In genomic region chr6:39902786-39903465, GRCh38 we compare ENCODE assay signal across 25 cellular contexts. TPM values are rescaled to one million over a fixed set of nuclear protein-coding genes. Genes with fewer than 3 reads are reported as not detected.
DNase-seq lines count a peak whose midpoint lies in the region; TF ChIP-seq lines count a peak whose summit lies in the region.
"Had no signal": no experiment of that assay in that cellular context is flagged by ENCODE, and none has a peak within 500 bp of the region (broad histone marks: within the 10 kb centered on the region; RNA-seq: fewer than 3 reads in every experiment).

No MANE protein-coding gene starts in this region.

- no peak for DNase-seq in AG09309 (ENCODE audit: low read depth)
- no peak for DNase-seq in chondrocyte (ENCODE audit: low spot score)
- DNase-seq in posterior vena cava (ENCODE audit: low spot score): peak; percentile 44
- DNase-seq in MCF 10A (ENCODE audit: unreplicated experiment): no peak
- no peak for DNase-seq in coronary artery (ENCODE audit: low spot score)
- DNase-seq in NCI-H748 (lab: John Stamatoyannopoulos, UW; ENCODE audit: unreplicated experiment): no peak
- no peak for DNase-seq in activated CD4-positive, alpha-beta T cell treated with anti-CD3 and anti-CD28 coated beads, Interleukin-2, amount 10 ng/mL, durations not matched to agents 24 days and 14 days
- DNase-seq: activated CD8-positive, alpha-beta T cell treated with anti-CD3 and anti-CD28 coated beads for 36 hours; activated naive CD8-positive, alpha-beta T cell treated with anti-CD3 and anti-CD28 coated beads for 36 hours; Calu3; caudate nucleus; DND-41; H9; kidney glomerular epithelial cell; NCI-H1436; NCI-H2081 treated with DMSO at 0.1 percent for 48 hours; NCI-H446; nephron progenitor cell; SJCRH30; stimulated activated CD4-positive, alpha-beta T cell treated with anti-CD3 and anti-CD28 coated beads, Interleukin-4, amount 100 ng/mL, for 1 hour had no signal

- BruUV-seq in MCF 10A (replicated peaks; lab: Mats Ljungman, UMichigan): no TSS peak

- H3K4me3 Mint-ChIP-seq in chondrocyte (ENCODE audit: unreplicated experiment): no peak overlapping the region
- H3K4me3 Mint-ChIP-seq in MCF 10A (ENCODE audit: unreplicated experiment): no peak overlapping the region
- no peak overlapping the region for H3K4me3 Mint-ChIP-seq in activated CD4-positive, alpha-beta T cell treated with anti-CD3 and anti-CD28 coated beads, Interleukin-2, amount 10 ng/mL, durations not matched to agents 24 days and 14 days
- H3K4me3 Mint-ChIP-seq: activated CD8-positive, alpha-beta T cell treated with anti-CD3 and anti-CD28 coated beads for 36 hours; activated naive CD8-positive, alpha-beta T cell treated with anti-CD3 and anti-CD28 coated beads for 36 hours; H9; nephron progenitor cell; type B pancreatic cell had no signal

- H3K4me1 Mint-ChIP-seq in chondrocyte (ENCODE audit: low read depth) (peaks cover 4% of the 10 kb centered on the region), MCF 10A (ENCODE audit: insufficient read depth, unreplicated experiment) (no peaks in the 10 kb centered on the region)
- H3K4me1 Mint-ChIP-seq in activated CD4-positive, alpha-beta T cell treated with anti-CD3 and anti-CD28 coated beads, Interleukin-2, amount 10 ng/mL, durations not matched to agents 24 days and 14 days: no peaks in the 10 kb centered on the region
- H3K4me1 Mint-ChIP-seq: activated naive CD8-positive, alpha-beta T cell treated with anti-CD3 and anti-CD28 coated beads for 36 hours had no signal

- TF ChIP-seq RAD21 in Ishikawa (IDR thresholded peaks at IDR 0.05; ENCODE audit: low read depth): peak; percentile 26; the same call in 1 of the 2 replicates

- no peaks in the 10 kb centered on the region for H3K9me3 Mint-ChIP-seq in chondrocyte (ENCODE audit: low read depth)
- H3K9me3 Mint-ChIP-seq in MCF 10A (ENCODE audit: unreplicated experiment): no peaks in the 10 kb centered on the region
- no peaks in the 10 kb centered on the region for H3K9me3 Mint-ChIP-seq in activated CD4-positive, alpha-beta T cell treated with anti-CD3 and anti-CD28 coated beads, Interleukin-2, amount 10 ng/mL, durations not matched to agents 24 days and 14 days
- H3K9me3 Mint-ChIP-seq: activated CD8-positive, alpha-beta T cell treated with anti-CD3 and anti-CD28 coated beads for 36 hours; activated naive CD8-positive, alpha-beta T cell treated with anti-CD3 and anti-CD28 coated beads for 36 hours; activated T-helper 2 cell treated with anti-CD3 and anti-CD28 coated beads, Interferon-gamma antibody, Interleukin-2, Interleukin-4, amounts not matched to agents 10 μg/mL and 5 μg/mL and 100 μg/mL, durations not matched to agents 14 hours and 24 hours and 36 hours; H9; nephron progenitor cell; type B pancreatic cell had no signal

- POLR2A ChIA-PET in MCF 10A (lab: Yijun Ruan, JAX): no interaction called here

- H3K4me3 ChIP-seq in AG09309 (ENCODE audit: control insufficient read depth, low read depth, low read length) (no peak overlapping the region), coronary artery (no peak overlapping the region)
- H3K4me3 ChIP-seq: SJCRH30 had no signal

- H3K27ac ChIP-seq in coronary artery: no peak overlapping the region
- H3K27ac ChIP-seq: C4-2B, KMS-11, SJCRH30 had no signal

- intact Hi-C loops in posterior vena cava (cut with DNase I) (no loop called here), MCF 10A (cut with micrococcal nuclease) (loop anchor here (10.0 kb wide), 1 partner anchor 698 kb away; no protein-coding TSS in a partner anchor)
- intact Hi-C loops in activated CD4-positive, alpha-beta T cell treated with anti-CD3 and anti-CD28 coated beads, Interleukin-2, amount 10 ng/mL, durations not matched to agents 24 days and 14 days (cut with micrococcal nuclease): no loop called here

- CTCF ChIA-PET in MCF 10A (lab: Yijun Ruan, JAX): interaction anchor here (0.5 to 1.8 kb wide), 3 partner anchors 11 to 1417 kb away, joined by 3 to 5 read pairs (median 3); no protein-coding TSS in a partner anchor

- TF ChIP-seq CTCF in AG09309 (IDR thresholded peaks at IDR 0.05; ENCODE audit: control insufficient read depth, insufficient read depth, low read depth, low read length, missing control alignments): peak; percentile 8
- peak; percentile 37 for TF ChIP-seq CTCF in chondrocyte (IDR thresholded peaks at IDR 0.05)
- TF ChIP-seq CTCF in MCF 10A (IDR thresholded peaks at IDR 0.05; ENCODE audit: unreplicated experiment): no peak
- TF ChIP-seq CTCF in coronary artery (IDR thresholded peaks at IDR 0.05): no peak

- TF ChIP-seq EP300 in Ishikawa (IDR thresholded peaks at IDR 0.05; ENCODE audit: borderline replicate concordance): no peak

- H3K27me3 Mint-ChIP-seq in chondrocyte (ENCODE audit: low read depth) (no peaks in the 10 kb centered on the region), MCF 10A (ENCODE audit: insufficient read depth, unreplicated experiment) (no peaks in the 10 kb centered on the region)
- H3K27me3 Mint-ChIP-seq in activated CD4-positive, alpha-beta T cell treated with anti-CD3 and anti-CD28 coated beads, Interleukin-2, amount 10 ng/mL, durations not matched to agents 24 days and 14 days: no peaks in the 10 kb centered on the region
- H3K27me3 Mint-ChIP-seq: activated CD8-positive, alpha-beta T cell treated with anti-CD3 and anti-CD28 coated beads for 36 hours; activated naive CD8-positive, alpha-beta T cell treated with anti-CD3 and anti-CD28 coated beads for 36 hours had no signal

- H3K27ac Mint-ChIP-seq in chondrocyte (ENCODE audit: unreplicated experiment): peak overlapping the region; percentile 71
- no peak overlapping the region for H3K27ac Mint-ChIP-seq in MCF 10A (ENCODE audit: low read depth, unreplicated experiment)
- H3K27ac Mint-ChIP-seq in activated CD4-positive, alpha-beta T cell treated with anti-CD3 and anti-CD28 coated beads, Interleukin-2, amount 10 ng/mL, durations not matched to agents 24 days and 14 days: no peak overlapping the region
- H3K27ac Mint-ChIP-seq: activated CD8-positive, alpha-beta T cell treated with anti-CD3 and anti-CD28 coated beads for 36 hours; activated naive CD8-positive, alpha-beta T cell treated with anti-CD3 and anti-CD28 coated beads for 36 hours; activated T-helper 2 cell treated with anti-CD3 and anti-CD28 coated beads, Interferon-gamma antibody, Interleukin-2, Interleukin-4, amounts not matched to agents 10 μg/mL and 5 μg/mL and 100 μg/mL, durations not matched to agents 14 hours and 24 hours and 36 hours; H9; nephron progenitor cell; type B pancreatic cell had no signal

- H3K36me3 Mint-ChIP-seq in chondrocyte (ENCODE audit: low read depth) (peaks cover 43% of the 10 kb centered on the region), MCF 10A (ENCODE audit: insufficient read depth, unreplicated experiment) (peaks cover 11% of the 10 kb centered on the region)
- no peaks in the 10 kb centered on the region for H3K36me3 Mint-ChIP-seq in activated CD4-positive, alpha-beta T cell treated with anti-CD3 and anti-CD28 coated beads, Interleukin-2, amount 10 ng/mL, durations not matched to agents 24 days and 14 days (ENCODE audit: low read depth)
- H3K36me3 Mint-ChIP-seq: activated naive CD8-positive, alpha-beta T cell treated with anti-CD3 and anti-CD28 coated beads for 36 hours had no signal

TF ChIP-seq in Ishikawa, 13 proteins besides CTCF, POLR2A, EP300 and RAD21:
- TF ChIP-seq, protein P1, sequence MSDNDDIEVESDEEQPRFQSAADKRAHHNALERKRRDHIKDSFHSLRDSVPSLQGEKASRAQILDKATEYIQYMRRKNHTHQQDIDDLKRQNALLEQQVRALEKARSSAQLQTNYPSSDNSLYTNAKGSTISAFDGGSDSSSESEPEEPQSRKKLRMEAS (IDR thresholded peaks at IDR 0.05): no peak

RNA-seq across cellular contexts. Expression of gene MOCS1, which starts 31.3 kb away (rescaled TPM):
- total RNA-seq in chondrocyte: 13.3 to 36.6 TPM (median 35.2 TPM) in 3 replicates
- 10 to 100 TPM; 18.3 to 27.3 TPM for total RNA-seq in posterior vena cava
- total RNA-seq in MCF 10A (2022): 4.9 and 5.3 TPM in 2 replicates
- total RNA-seq in activated CD4-positive, alpha-beta T cell treated with anti-CD3 and anti-CD28 coated beads, Interleukin-2, amount 10 ng/mL, durations not matched to agents 24 days and 14 days: 0.69 and 0.96 TPM in 2 replicates

Comparison
In these comparisons a context has a peak if more than half of its experiments do, and no peak if none do; other contexts are left out.
1. CTCF ChIP-seq: peak in AG09309 (single experiment) and chondrocyte (single experiment); none in MCF 10A (single experiment) and coronary artery (single experiment).